Comparison of ENCODE assay signal across 16 cellular contexts in the genomic region with DNA sequence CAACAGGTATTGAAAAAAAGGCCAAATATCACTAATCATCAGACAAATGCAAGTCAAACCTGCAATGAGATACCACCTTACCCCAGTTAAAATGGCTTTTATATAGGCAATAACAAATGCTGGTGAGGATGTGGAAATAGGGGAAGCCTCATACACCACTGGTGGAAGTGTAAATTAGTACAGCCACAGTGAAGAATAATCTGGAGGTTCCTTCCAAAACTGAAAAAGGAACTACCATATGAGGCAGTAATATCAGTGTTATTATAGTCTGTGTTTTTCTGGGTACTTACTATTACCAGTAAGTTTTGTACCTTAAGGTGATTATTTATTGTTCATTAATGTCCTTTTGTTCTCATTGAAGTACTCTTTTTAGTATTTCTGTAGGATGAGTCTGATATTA.
DNase-seq lines count a peak whose midpoint lies in the region; ATAC-seq lines count a peak whose summit lies in the region.
"Had no signal": no experiment of that assay in that cellular context is flagged by ENCODE, and none has a peak within 500 bp of the region (broad histone marks: within the 10 kb centered on the region; RNA-seq: fewer than 3 reads in every experiment).

No MANE protein-coding gene starts in this region.

- H3K27me3 ChIP-seq in HAP-1 (ENCODE audit: low read depth), result no peaks in the 10 kb centered on the region
- H3K27me3 ChIP-seq: BLaER1, SJCRH30 had no signal

- no peaks in the 10 kb centered on the region for H3K4me1 ChIP-seq in HAP-1
- H3K4me1 ChIP-seq: SJCRH30 had no signal

- H3K36me3 ChIP-seq in HAP-1 (replicated peaks), result no peaks in the 10 kb centered on the region
- H3K36me3 ChIP-seq: BLaER1, SJCRH30 had no signal

- DNase-seq in SKM-1 (lab: John Stamatoyannopoulos, UW; ENCODE audit: unreplicated experiment) (peak; percentile 27), OCI-M1 (lab: John Stamatoyannopoulos, UW) (no peak), HAP-1 (ENCODE audit: low spot score in 2 of 2) (no peak)
- DNase-seq: EL, NCI-H1105, NCI-H187 treated with DMSO at 0.1 percent for 48 hours, NCI-H446, SJCRH30, T1000 had no signal

- H3K4me3 ChIP-seq in HAP-1, result no peak overlapping the region
- H3K4me3 ChIP-seq: BLaER1, K562, SJCRH30 had no signal

- in situ Hi-C loops in HAP-1 (cut with MboI; ENCODE audit: low sequenced_read_pairs), result no loop called here

- peak; percentile 50 for ATAC-seq in GM18511 (IDR thresholded peaks at IDR 0.05; ENCODE audit: unreplicated experiment)
- ATAC-seq in HG03378 (IDR thresholded peaks at IDR 0.05; ENCODE audit: unreplicated experiment), result peak; percentile 56
- ATAC-seq in GM19328 (IDR thresholded peaks at IDR 0.05; ENCODE audit: unreplicated experiment), result no peak
- no peak for ATAC-seq in HG03571 (IDR thresholded peaks at IDR 0.05; ENCODE audit: unreplicated experiment)
- ATAC-seq: HCT116, K562 had no signal

- H3K9me3 ChIP-seq in HAP-1, result no peaks in the 10 kb centered on the region
- H3K9me3 ChIP-seq: SJCRH30 had no signal

Comparison
In these comparisons a context has a peak if more than half of its experiments do, and no peak if none do; other contexts are left out.
1. ATAC-seq: peak in GM18511 (single experiment) and HG03378 (single experiment); none in GM19328 (single experiment) and HG03571 (single experiment).